In genomic region chr11:844693-845644, GRCh38 we compare ENCODE assay signal across 8 cellular contexts. TPM values are rescaled to one million over a fixed set of nuclear protein-coding genes. Genes with fewer than 3 reads are reported as not detected.
DNase-seq lines count a peak whose midpoint lies in the region; ATAC-seq and TF ChIP-seq lines count a peak whose summit lies in the region.

No MANE protein-coding gene starts in this region.

- peak overlapping the region; percentile 97 for H3K27ac ChIP-seq in suprapubic skin

- peak overlapping the region; percentile 91 for H3K4me3 ChIP-seq in choroid plexus epithelial cell (ENCODE audit: low read depth, low read length)
- H3K4me3 ChIP-seq in suprapubic skin, result peak overlapping the region; percentile 87

- peaks cover 9% of the 10 kb centered on the region for H3K27me3 ChIP-seq in suprapubic skin

- H3K4me1 ChIP-seq in suprapubic skin, result peaks cover 87% of the 10 kb centered on the region

- TF ChIP-seq EP300 in suprapubic skin (IDR thresholded peaks at IDR 0.05), result no peak

- H3K36me3 ChIP-seq in suprapubic skin, result peaks cover 5% of the 10 kb centered on the region

- DNase-seq in EH (ENCODE audit: low read depth), result peak; percentile 92
- peak; percentile 89 for DNase-seq in NCI-H226
- DNase-seq in choroid plexus epithelial cell (ENCODE audit: low read depth), result peak; percentile 95
- DNase-seq in kidney tubule cell (ENCODE audit: low spot score), result peak; percentile 84
- DNase-seq in suprapubic skin (ENCODE audit: low spot score in 2 of 2), result peak; percentile 96 to 98
- no peak for DNase-seq in activated CD8-positive, alpha-beta memory T cell treated with anti-CD3 and anti-CD28 coated beads, Interleukin-2, amount 50 U/mL, for 4 hours

- WGBS in suprapubic skin, result 7% methylated on average over 14 of the region's 31 CpGs

- no peaks in the 10 kb centered on the region for H3K9me3 ChIP-seq in suprapubic skin

- ATAC-seq in HG03097 (IDR thresholded peaks at IDR 0.05; ENCODE audit: low FRiP score, unreplicated experiment), result no peak
- no peak for ATAC-seq in HG02798 (IDR thresholded peaks at IDR 0.05; ENCODE audit: poor library complexity, unreplicated experiment)

- TF ChIP-seq CTCF in choroid plexus epithelial cell (conservative IDR thresholded peaks at IDR 0.05; ENCODE audit: low read depth, low read length), result no peak
- TF ChIP-seq CTCF in suprapubic skin (IDR thresholded peaks at IDR 0.05), result no peak

- no peak for TF ChIP-seq POLR2A in suprapubic skin (IDR thresholded peaks at IDR 0.05)

RNA-seq across cellular contexts. Expression of gene TSPAN4, which starts 2.3 kb away (rescaled TPM):
- 10 to 100 TPM; 47.1 to 78.9 (median 59.7) TPM for total RNA-seq in suprapubic skin

RNA-seq across cellular contexts. Expression of gene POLR2L, which starts 2.6 kb away (rescaled TPM):
- total RNA-seq in suprapubic skin, result 10 to 100 TPM; 31.1 to 76.4 (median 56.4) TPM

RNA-seq across cellular contexts. Expression of gene CD151, which starts 12.2 kb away (rescaled TPM):
- total RNA-seq in suprapubic skin, result 100 to 1,000 TPM; 108 to 162 (median 150) TPM

RNA-seq across cellular contexts. Expression of gene CRACR2B, which starts 17.2 kb away (rescaled TPM):
- 10 to 100 TPM; 14.0 to 35.5 (median 29.6) TPM for total RNA-seq in suprapubic skin

RNA-seq across cellular contexts. Expression of gene PNPLA2, which starts 26.3 kb away (rescaled TPM):
- total RNA-seq in suprapubic skin, result 100 to 1,000 TPM in 1 of 4 donors, 10 to 100 TPM in 3; 74.9 to 117 (median 85.9) TPM
